In the genomic region with DNA sequence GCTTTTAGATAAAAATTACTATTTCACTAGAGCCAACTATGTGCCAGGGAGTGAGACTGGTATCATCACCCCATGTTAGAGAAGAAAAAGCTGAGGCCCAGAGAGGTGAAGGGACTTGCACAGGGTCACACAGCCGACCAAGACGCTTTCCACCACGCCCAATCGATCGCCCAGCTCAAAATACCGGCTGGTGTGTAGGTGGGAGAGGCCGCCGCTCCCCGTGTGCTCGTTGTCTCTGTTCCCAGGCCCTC, we compare ENCODE assay signal across 9 cellular contexts. TPM values are rescaled to one million over a fixed set of nuclear protein-coding genes. Genes with fewer than 3 reads are reported as not detected.
DNase-seq lines count a peak whose midpoint lies in the region; ATAC-seq and TF ChIP-seq lines count a peak whose summit lies in the region.
"Had no signal": no experiment of that assay in that cellular context is flagged by ENCODE, and none has a peak within 500 bp of the region (broad histone marks: within the 10 kb centered on the region; RNA-seq: fewer than 3 reads in every experiment).

No MANE protein-coding gene starts in this region.

- H3K9me3 ChIP-seq in IMR-90 (ENCODE audit: control insufficient read depth, insufficient read depth, low read length) (no peaks in the 10 kb centered on the region), iPS-15b (ENCODE audit: control insufficient read depth, insufficient read depth, low read length) (no peaks in the 10 kb centered on the region)

- peaks cover 0 to 19% of the 10 kb centered on the region in 2 donors for H3K36me3 Mint-ChIP-seq in activated naive CD4-positive, alpha-beta T cell treated with anti-CD3 and anti-CD28 coated beads, Interleukin-2, amount 50 U/mL, for 72 hours
- H3K36me3 Mint-ChIP-seq in stimulated activated naive B cell treated with anti-CD40 and anti-IgM and Interleukin-4, amounts not matched to agents 10 μg/mL and 1 μg/mL and 100 μg/mL, for 72 hours = peaks cover 0 to 4% of the 10 kb centered on the region in 2 donors

- intact Hi-C loops in IMR-90 (cut with micrococcal nuclease) = loop anchor here (2.0 kb wide), 1 partner anchor 39 kb away; a partner anchor contains a TSS

- H3K9me3 Mint-ChIP-seq in activated naive CD4-positive, alpha-beta T cell treated with anti-CD3 and anti-CD28 coated beads, Interleukin-2, amount 50 U/mL, for 72 hours = no peaks in the 10 kb centered on the region
- peaks cover 0 to 2% of the 10 kb centered on the region in 2 donors for H3K9me3 Mint-ChIP-seq in stimulated activated naive B cell treated with anti-CD40 and anti-IgM and Interleukin-4, amounts not matched to agents 10 μg/mL and 1 μg/mL and 100 μg/mL, for 72 hours

- H4K91ac ChIP-seq in IMR-90 (ENCODE audit: insufficient read depth, low read depth, low read length) = peak overlapping the region; percentile 80

- dilution Hi-C loops in IMR-90 (cut with HindIII; ENCODE audit: low sequenced_read_pairs, unreplicated experiment) = no loop called here

- H3K4me2 ChIP-seq in IMR-90 (ENCODE audit: low read depth, low read length) = peak overlapping the region; percentile 94

- H3K36me3 ChIP-seq in IMR-90 (ENCODE audit: control insufficient read depth, insufficient read depth, low read length) (peaks cover 4% of the 10 kb centered on the region; the same call in 1 of the 2 replicates), iPS-15b (ENCODE audit: control insufficient read depth, insufficient read depth, low read length) (no peaks in the 10 kb centered on the region)

- in situ Hi-C loops in IMR-90 (cut with MboI; ENCODE audit: low sequenced_read_pairs) = no loop called here

- H3K27me3 Mint-ChIP-seq in stimulated activated naive B cell treated with anti-CD40 and anti-IgM and Interleukin-4, amounts not matched to agents 10 μg/mL and 1 μg/mL and 100 μg/mL, for 72 hours = peaks cover 15 to 29% of the 10 kb centered on the region in 2 donors

- H2BK5ac ChIP-seq in IMR-90 (ENCODE audit: low read depth, low read length, poor library complexity, severe bottlenecking) = peak overlapping the region; percentile 56

- H4K8ac ChIP-seq in IMR-90 (ENCODE audit: low read depth in 2 of 2, low read length in 2 of 2) = peak overlapping the region; percentile 62 to 88

- peak overlapping the region; percentile 81 for H3K9ac ChIP-seq in IMR-90 (ENCODE audit: low read depth, low read length)
- H3K9ac ChIP-seq in iPS-15b (ENCODE audit: low read depth, low read length) = no peak overlapping the region

- no CpG with 5 or more reads among the region's 10 CpGs for whole genome bisulfite sequencing in IMR-90 (ENCODE audit: extremely low coverage in 2 of 2, insufficient read length in 1 of 2), 2 experiments

- peaks cover 9 to 16% of the 10 kb centered on the region in 2 donors for H3K4me1 Mint-ChIP-seq in stimulated activated naive B cell treated with anti-CD40 and anti-IgM and Interleukin-4, amounts not matched to agents 10 μg/mL and 1 μg/mL and 100 μg/mL, for 72 hours

- no TSS peak for BruUV-seq in IMR-90 (replicated peaks; lab: Mats Ljungman, UMichigan)

- H3K4me3 ChIP-seq in IMR-90 (ENCODE audit: insufficient read depth, low read depth, low read length) = peak overlapping the region; percentile 81
- H3K4me3 ChIP-seq in iPS-15b (ENCODE audit: low read depth, low read length) = peak overlapping the region; percentile 64
- H3K4me3 ChIP-seq: SK-N-MC had no signal

- H3K14ac ChIP-seq in IMR-90 (replicated peaks; ENCODE audit: low read depth, low read length) = peak overlapping the region; percentile 85

- H3K27ac Mint-ChIP-seq in activated naive CD4-positive, alpha-beta T cell treated with anti-CD3 and anti-CD28 coated beads, Interleukin-2, amount 50 U/mL, for 72 hours = peak overlapping the region; percentile 80 to 93
- H3K27ac Mint-ChIP-seq in stimulated activated naive B cell treated with anti-CD40 and anti-IgM and Interleukin-4, amounts not matched to agents 10 μg/mL and 1 μg/mL and 100 μg/mL, for 72 hours = peak overlapping the region; percentile 91

- peak overlapping the region; percentile 91 for H3K4ac ChIP-seq in IMR-90 (ENCODE audit: low read depth, low read length)

- peak overlapping the region; percentile 93 for H4K5ac ChIP-seq in IMR-90 (ENCODE audit: low read depth, low read length)

- 0 out of 3 replicates have a peak overlapping the region, but pooled peaks have one; percentile 8 for H2BK15ac ChIP-seq in IMR-90 (ENCODE audit: low read depth, low read length)

- peak overlapping the region; percentile 62 for H3K18ac ChIP-seq in IMR-90 (ENCODE audit: low read depth, low read length)

- H2AK9ac ChIP-seq in IMR-90 (replicated peaks; ENCODE audit: low read depth, low read length, poor library complexity) = no peak overlapping the region

- DNase-seq in IMR-90 = no peak
- no peak for DNase-seq in activated naive CD4-positive, alpha-beta T cell treated with anti-CD3 and anti-CD28 coated beads, Interleukin-2, amount 50 U/mL, for 72 hours (ENCODE audit: low spot score in 2 of 2)
- no peak for DNase-seq in stimulated activated naive B cell treated with anti-CD40 and anti-IgM and Interleukin-4, amounts not matched to agents 10 μg/mL and 1 μg/mL and 100 μg/mL, for 72 hours
- no peak for DNase-seq in NCI-H2107 treated with DMSO at 0.1 percent for 48 hours (lab: John Stamatoyannopoulos, UW; ENCODE audit: unreplicated experiment)
- no peak for DNase-seq in NOMO-1 treated with DMSO at 0.1 percent for 48 hours (lab: John Stamatoyannopoulos, UW; ENCODE audit: unreplicated experiment)
- DNase-seq in NCI-H1436 treated with DMSO at 0.1 percent for 48 hours (lab: John Stamatoyannopoulos, UW) = no peak
- DNase-seq in erythroblast (lab: John Stamatoyannopoulos, UW) = no peak

- peak overlapping the region; percentile 75; the same call in 1 of the 2 replicates for H2BK20ac ChIP-seq in IMR-90 (ENCODE audit: low read depth, low read length)

- H2BK120ac ChIP-seq in IMR-90 (ENCODE audit: low read depth, low read length) = peak overlapping the region; percentile 85

- H2AFZ ChIP-seq in IMR-90 (replicated peaks; ENCODE audit: low read length, poor library complexity) = peak overlapping the region; percentile 92

- POLR2A ChIA-PET in IMR-90 (lab: Charles Lee; ENCODE audit: unreplicated experiment) = no interaction called here

- H3K23ac ChIP-seq in IMR-90 (ENCODE audit: low read depth, low read length) = peak overlapping the region; percentile 85; the same call in 1 of the 2 replicates

- peaks cover 6% of the 10 kb centered on the region; the same call in 1 of the 2 replicates for H3K4me1 ChIP-seq in IMR-90 (ENCODE audit: control insufficient read depth, insufficient read depth, low read length)
- H3K4me1 ChIP-seq in iPS-15b (ENCODE audit: control insufficient read depth, insufficient read depth, low read length) = peaks cover 7% of the 10 kb centered on the region

- peak; percentile 6 for ATAC-seq in IMR-90 (ENCODE audit: low read depth)
- ATAC-seq in activated naive CD4-positive, alpha-beta T cell treated with anti-CD3 and anti-CD28 coated beads, Interleukin-2, amount 50 U/mL, for 72 hours = no peak
- ATAC-seq in stimulated activated naive B cell treated with anti-CD40 and anti-IgM and Interleukin-4, amounts not matched to agents 10 μg/mL and 1 μg/mL and 100 μg/mL, for 72 hours (replicated peaks) = no peak

- CTCF ChIA-PET in IMR-90 (lab: Yijun Ruan, JAX) = no interaction called here

- H3K9me1 ChIP-seq in IMR-90 (ENCODE audit: insufficient read depth, low read length) = peaks cover 14% of the 10 kb centered on the region; the same call in 1 of the 2 replicates

- no peak overlapping the region; the same call in 1 of the 2 replicates for H2AK5ac ChIP-seq in IMR-90 (ENCODE audit: low read depth, low read length)

- H4K20me1 ChIP-seq in IMR-90 (ENCODE audit: insufficient read depth, low read length) = no peaks in the 10 kb centered on the region

- TF ChIP-seq POLR2A in IMR-90 (IDR thresholded peaks at IDR 0.05; ENCODE audit: low read depth, low read length) = no peak
- no peak for TF ChIP-seq POLR2A in erythroblast (IDR thresholded peaks at IDR 0.05; ENCODE audit: low read length)

- peaks cover 21 to 28% of the 10 kb centered on the region in 2 experiments for H3K79me1 ChIP-seq in IMR-90 (ENCODE audit: low read depth in 1 of 2, low read length in 2 of 2)

- TF ChIP-seq CTCF in IMR-90 (conservative IDR thresholded peaks at IDR 0.05; ENCODE audit: low read depth, low read length) = no peak

- peak overlapping the region; percentile 82 to 90 for H3K4me3 Mint-ChIP-seq in stimulated activated naive B cell treated with anti-CD40 and anti-IgM and Interleukin-4, amounts not matched to agents 10 μg/mL and 1 μg/mL and 100 μg/mL, for 72 hours

- TF ChIP-seq RAD21 in IMR-90 (IDR thresholded peaks at IDR 0.05; ENCODE audit: low read length) = no peak

- H3K27ac ChIP-seq in IMR-90 (ENCODE audit: insufficient read depth, low read length) = peak overlapping the region; percentile 62
- H3K27ac ChIP-seq: SK-N-MC had no signal

- H3K27me3 ChIP-seq in IMR-90 (ENCODE audit: control insufficient read depth, insufficient read depth, low read length) (peaks cover 1% of the 10 kb centered on the region; the same call in 1 of the 2 replicates), iPS-15b (ENCODE audit: control insufficient read depth, insufficient read depth, low read length) (peaks cover 11% of the 10 kb centered on the region)

- no peak overlapping the region for H3K56ac ChIP-seq in IMR-90 (ENCODE audit: extremely low read depth, insufficient read depth, low read length)

TF ChIP-seq in IMR-90, 13 proteins besides CTCF, POLR2A, EP300 and RAD21:
- no peak for TF ChIP-seq MAZ (IDR thresholded peaks at IDR 0.05; ENCODE audit: borderline replicate concordance, low read depth, low read length)
- TF ChIP-seq SMC3 (IDR thresholded peaks at IDR 0.05; ENCODE audit: low read depth, low read length) = no peak
- no peak for TF ChIP-seq RFX5 (IDR thresholded peaks at IDR 0.05; ENCODE audit: low read depth, low read length)
- TF ChIP-seq MXI1 (IDR thresholded peaks at IDR 0.05; ENCODE audit: borderline replicate concordance, low read depth, low read length) = no peak
- TF ChIP-seq RCOR1 (IDR thresholded peaks at IDR 0.05; ENCODE audit: insufficient replicate concordance, low read length) = no peak
- TF ChIP-seq FOS (IDR thresholded peaks at IDR 0.05; ENCODE audit: low read depth, low read length) = no peak
- no peak for TF ChIP-seq CEBPB (IDR thresholded peaks at IDR 0.05; ENCODE audit: low read depth, low read length)
- no peak for TF ChIP-seq NFE2L2 (IDR thresholded peaks at IDR 0.05; ENCODE audit: low read depth, low read length)
TF ChIP-seq in IMR-90: peak in this region for 0.

RNA-seq across cellular contexts. Expression of a gene that starts 0.3 kb away (rescaled TPM):
- total RNA-seq in IMR-90 (2012; rRNA removed) = 4.5 and 4.7 TPM in 2 replicates
- 3.1 and 3.2 TPM in 2 replicates for polyA plus RNA-seq in IMR-90 (2012; rRNA removed)
- 1.5 and 3.4 TPM in 2 replicates for polyA plus RNA-seq in IMR-90 (2012; cell fraction: cytosol; rRNA removed)
- 6.1 and 14.6 TPM in 2 replicates for polyA plus RNA-seq in IMR-90 (2012; cell fraction: nucleus; rRNA removed; ENCODE audit: low replicate concordance)
- 1 to 10 TPM; 3.2 to 4.8 TPM for total RNA-seq in activated naive CD4-positive, alpha-beta T cell treated with anti-CD3 and anti-CD28 coated beads, Interleukin-2, amount 50 U/mL, for 72 hours

RNA-seq across cellular contexts. Expression of a gene that starts 40.0 kb away (rescaled TPM):
- total RNA-seq in IMR-90 (2012; rRNA removed) = under 0.01 TPM in 1 of 2 replicates, not detected in the other
- polyA plus RNA-seq in IMR-90 (2012; rRNA removed) = not detected in 2 replicates
- not detected in 2 replicates for polyA plus RNA-seq in IMR-90 (2012; cell fraction: cytosol; rRNA removed)
- polyA plus RNA-seq in IMR-90 (2012; cell fraction: nucleus; rRNA removed; ENCODE audit: low replicate concordance) = 0.03 TPM in 1 of 2 replicates, not detected in the other
- under 1 TPM; 0.25 to 0.47 TPM for total RNA-seq in activated naive CD4-positive, alpha-beta T cell treated with anti-CD3 and anti-CD28 coated beads, Interleukin-2, amount 50 U/mL, for 72 hours
